31 cellular contexts compared by ENCODE assay signal in genomic region chr4:99485212-99485611, GRCh38. TPM values are rescaled to one million over a fixed set of nuclear protein-coding genes. Genes with fewer than 3 reads are reported as not detected.
DNase-seq lines count a peak whose midpoint lies in the region; ATAC-seq, FAIRE-seq and TF ChIP-seq lines count a peak whose summit lies in the region.
"Had no signal": no experiment of that assay in that cellular context is flagged by ENCODE, and none has a peak within 500 bp of the region (broad histone marks: within the 10 kb centered on the region; RNA-seq: fewer than 3 reads in every experiment).

No MANE protein-coding gene starts in this region.

- DNase-seq in HepG2 (ENCODE audit: low spot score) (no peak), right lobe of liver (no peak), K562 (ENCODE audit: extremely low read depth in 1 of 4, low spot score in 3 of 4) (no peak), osteoblast (ENCODE audit: insufficient read length, low spot score, missing footprints) (peak; percentile 21), NCI-H748 (lab: John Stamatoyannopoulos, UW; ENCODE audit: unreplicated experiment) (no peak)
- no peak for DNase-seq in activated naive CD4-positive, alpha-beta T cell treated with anti-CD3 and anti-CD28 coated beads, Interleukin-2, amount 10 ng/mL, durations not matched to agents 7 days and 5 days
- DNase-seq: ACHN; BE2C; C1 segment of cervical spinal cord; CD4-positive, alpha-beta memory T cell; CD4-positive, CD25-positive, alpha-beta regulatory T cell; CD8-positive, alpha-beta memory T cell; COR-L47; DMS 273 treated with DMSO at 0.1 percent for 48 hours; DMS153; DMS53; DMS79; DND-41; EL; GDM1 had no signal

- POLR2A ChIA-PET in HepG2 (lab: Yijun Ruan, JAX), result no interaction called here
- POLR2A ChIA-PET in K562 (lab: Yijun Ruan, JAX), result no interaction called here

- peaks cover 27% of the 10 kb centered on the region for H3K9me3 Mint-ChIP-seq in activated naive CD4-positive, alpha-beta T cell treated with anti-CD3 and anti-CD28 coated beads, Interleukin-2, amount 10 ng/mL, durations not matched to agents 7 days and 5 days

- BruUV-seq in HepG2 (replicated peaks; lab: Mats Ljungman, UMichigan) (no TSS peak), K562 (replicated peaks; lab: Mats Ljungman, UMichigan) (no TSS peak)

- TF ChIP-seq EP300 in HepG2 (IDR thresholded peaks at IDR 0.05; ENCODE audit: low read depth in 2 of 2, low read length in 2 of 2) (no peak), HepG2 (CRISPR knock-in tag; IDR thresholded peaks at IDR 0.05; ENCODE audit: borderline replicate concordance) (no peak), K562 (IDR thresholded peaks at IDR 0.05; ENCODE audit: low read length) (no peak)

- H2AFZ ChIP-seq in HepG2 (ENCODE audit: low read length), result no peak overlapping the region
- H2AFZ ChIP-seq in K562 (ENCODE audit: low read depth, low read length), result no peak overlapping the region
- no peak overlapping the region for H2AFZ ChIP-seq in osteoblast (ENCODE audit: low read length)

- H3K27me3 Mint-ChIP-seq in activated naive CD4-positive, alpha-beta T cell treated with anti-CD3 and anti-CD28 coated beads, Interleukin-2, amount 10 ng/mL, durations not matched to agents 7 days and 5 days, result no peaks in the 10 kb centered on the region

- H3K9me1 ChIP-seq in K562 (ENCODE audit: control insufficient read depth, insufficient read depth, low read length), result no peaks in the 10 kb centered on the region

- FAIRE-seq in HepG2 (lab: Jason Lieb, UNC) (no peak), K562 (lab: Jason Lieb, UNC) (no peak)
- FAIRE-seq: GM12878, GM12892, GM18507 had no signal

- no peak overlapping the region for H3K4me3 Mint-ChIP-seq in activated naive CD4-positive, alpha-beta T cell treated with anti-CD3 and anti-CD28 coated beads, Interleukin-2, amount 10 ng/mL, durations not matched to agents 7 days and 5 days
- H3K4me3 Mint-ChIP-seq: CD14-positive monocyte; CD4-positive, alpha-beta memory T cell; CD4-positive, CD25-positive, alpha-beta regulatory T cell; CD8-positive, alpha-beta memory T cell had no signal

- H3K36me3 Mint-ChIP-seq in activated naive CD4-positive, alpha-beta T cell treated with anti-CD3 and anti-CD28 coated beads, Interleukin-2, amount 10 ng/mL, durations not matched to agents 7 days and 5 days, result no peaks in the 10 kb centered on the region
- H3K36me3 Mint-ChIP-seq: CD14-positive monocyte; CD4-positive, CD25-positive, alpha-beta regulatory T cell had no signal

- H3K27ac ChIP-seq in HepG2 (ENCODE audit: extremely low read length, insufficient read depth, low read length) (no peak overlapping the region), right lobe of liver (no peak overlapping the region), K562 (ENCODE audit: extremely low read depth, low read depth, low read length) (no peak overlapping the region), osteoblast (ENCODE audit: low read depth, low read length) (no peak overlapping the region)
- H3K27ac ChIP-seq: 22Rv1, BLaER1 had no signal

- in situ Hi-C loops in HepG2 (cut with HindIII; ENCODE audit: extremely low pct_ligation_motif_present, low pct_unique_long_range_greater_than_20kb) (no loop called here), K562 (cut with MboI) (no loop called here)

- TF ChIP-seq CTCF in HepG2 (CRISPR knock-in tag; IDR thresholded peaks at IDR 0.05) (no peak), right lobe of liver (IDR thresholded peaks at IDR 0.05) (no peak), K562 (IDR thresholded peaks at IDR 0.05 in 2 of 3, conservative IDR thresholded peaks at IDR 0.05 in 1 of 3; ENCODE audit: insufficient read depth in 2 of 3, low read depth in 1 of 3, low read length in 3 of 3) (no peak), osteoblast (IDR thresholded peaks at IDR 0.05; ENCODE audit: extremely low read depth, low read depth, low read length) (no peak)

- no peaks in the 10 kb centered on the region; a peak in 2 of 5 replicates for H3K27me3 ChIP-seq in HepG2 (ENCODE audit: control insufficient read depth in 1 of 2, insufficient read depth in 2 of 2, low read length in 2 of 2)
- no peaks in the 10 kb centered on the region for H3K27me3 ChIP-seq in right lobe of liver
- no peaks in the 10 kb centered on the region for H3K27me3 ChIP-seq in K562 (ENCODE audit: control insufficient read depth in 2 of 2, insufficient read depth in 2 of 2, low read length in 2 of 2)
- H3K27me3 ChIP-seq in osteoblast (ENCODE audit: insufficient read depth, low read length), result no peaks in the 10 kb centered on the region
- H3K27me3 ChIP-seq: BE2C, BLaER1 had no signal

- H3K4me1 Mint-ChIP-seq in activated naive CD4-positive, alpha-beta T cell treated with anti-CD3 and anti-CD28 coated beads, Interleukin-2, amount 10 ng/mL, durations not matched to agents 7 days and 5 days, result no peaks in the 10 kb centered on the region
- H3K4me1 Mint-ChIP-seq: CD14-positive monocyte; CD4-positive, alpha-beta memory T cell; CD4-positive, CD25-positive, alpha-beta regulatory T cell; CD8-positive, alpha-beta memory T cell had no signal

- H4K20me1 ChIP-seq in HepG2 (ENCODE audit: insufficient read depth, low read length) (no peaks in the 10 kb centered on the region), K562 (replicated peaks; ENCODE audit: control insufficient read depth, insufficient read depth, low read length) (no peaks in the 10 kb centered on the region), osteoblast (ENCODE audit: insufficient read depth, low read length) (no peaks in the 10 kb centered on the region)
- H4K20me1 ChIP-seq: BLaER1 had no signal

- no peaks in the 10 kb centered on the region for H3K36me3 ChIP-seq in HepG2 (replicated peaks in 1 of 2; ENCODE audit: control insufficient read depth in 1 of 2, insufficient read depth in 2 of 2, low read length in 2 of 2)
- no peaks in the 10 kb centered on the region for H3K36me3 ChIP-seq in right lobe of liver
- H3K36me3 ChIP-seq in K562 (ENCODE audit: control insufficient read depth, insufficient read depth, low read length), result no peaks in the 10 kb centered on the region
- no peaks in the 10 kb centered on the region for H3K36me3 ChIP-seq in osteoblast (ENCODE audit: insufficient read depth, low read length)
- H3K36me3 ChIP-seq: BE2C, BLaER1 had no signal

- H3K4me2 ChIP-seq in HepG2 (ENCODE audit: low read depth, low read length) (no peak overlapping the region), K562 (ENCODE audit: insufficient read depth, low read length) (no peak overlapping the region), osteoblast (ENCODE audit: insufficient read depth, low read length) (no peak overlapping the region)
- H3K4me2 ChIP-seq: BLaER1 had no signal

- intact Hi-C loops in HepG2 (cut with micrococcal nuclease; ENCODE audit: unreplicated experiment) (no loop called here), right lobe of liver (cut with DNase I) (no loop called here), K562 (cut with micrococcal nuclease) (no loop called here)

- H3K9ac ChIP-seq in HepG2 (ENCODE audit: insufficient read depth, low read depth, low read length) (no peak overlapping the region), K562 (ENCODE audit: insufficient read depth in 1 of 2, low read depth in 2 of 2, low read length in 2 of 2) (no peak overlapping the region)
- H3K9ac ChIP-seq: BLaER1 had no signal

- no peaks in the 10 kb centered on the region for H3K79me2 ChIP-seq in HepG2 (ENCODE audit: insufficient read depth, low read length)
- H3K79me2 ChIP-seq in K562 (ENCODE audit: control insufficient read depth, insufficient read depth, low read length), result no peaks in the 10 kb centered on the region
- no peaks in the 10 kb centered on the region for H3K79me2 ChIP-seq in osteoblast (ENCODE audit: insufficient read depth, low read length)

- ATAC-seq in HepG2 (no peak), right lobe of liver (no peak), K562 (no peak)
- ATAC-seq: GM12878 had no signal

- no peaks in the 10 kb centered on the region for H3K4me1 ChIP-seq in HepG2 (ENCODE audit: insufficient read depth, low read length)
- H3K4me1 ChIP-seq in right lobe of liver, result no peaks in the 10 kb centered on the region
- H3K4me1 ChIP-seq in K562 (replicated peaks in 1 of 2; ENCODE audit: control insufficient read depth in 2 of 2, insufficient read depth in 2 of 2, low read length in 2 of 2), result no peaks in the 10 kb centered on the region
- no peaks in the 10 kb centered on the region for H3K4me1 ChIP-seq in osteoblast (ENCODE audit: insufficient read depth, low read length)
- H3K4me1 ChIP-seq: BE2C, BLaER1 had no signal

- no peak overlapping the region for H3K27ac Mint-ChIP-seq in activated naive CD4-positive, alpha-beta T cell treated with anti-CD3 and anti-CD28 coated beads, Interleukin-2, amount 10 ng/mL, durations not matched to agents 7 days and 5 days
- H3K27ac Mint-ChIP-seq: CD14-positive monocyte; CD4-positive, alpha-beta memory T cell; CD4-positive, CD25-positive, alpha-beta regulatory T cell; CD8-positive, alpha-beta memory T cell had no signal

- 0% methylated on average over 1 of the region's 1 CpG for WGBS in HepG2 (ENCODE audit: low lambda C conversion rate)
- 100% methylated on average over 1 of the region's 1 CpG for WGBS in right lobe of liver (ENCODE audit: insufficient coverage, low coverage, low lambda C conversion rate, missing lambda C conversion rate)
- WGBS in K562 (ENCODE audit: insufficient coverage, low coverage, missing lambda C conversion rate), result 0% methylated on average over 1 of the region's 1 CpG

- no peak overlapping the region for H3K4me3 ChIP-seq in HepG2 (replicated peaks in 1 of 3; ENCODE audit: insufficient read depth in 1 of 3, low read depth in 2 of 3, low read length in 3 of 3)
- no peak overlapping the region for H3K4me3 ChIP-seq in right lobe of liver
- no peak overlapping the region for H3K4me3 ChIP-seq in K562
- H3K4me3 ChIP-seq in osteoblast (ENCODE audit: insufficient read depth, low read length), result no peak overlapping the region
- H3K4me3 ChIP-seq: BLaER1, GM12878 had no signal

- H3K9me3 ChIP-seq in HepG2 (ENCODE audit: low read length), result peaks cover 25% of the 10 kb centered on the region
- peaks cover 0 to 4% (median 2%) of the 10 kb centered on the region in 4 donors for H3K9me3 ChIP-seq in right lobe of liver
- H3K9me3 ChIP-seq in K562 (replicated peaks; ENCODE audit: control insufficient read depth, insufficient read depth, low read depth, low read length), result no peaks in the 10 kb centered on the region
- H3K9me3 ChIP-seq in osteoblast (ENCODE audit: low read depth, low read length), result no peaks in the 10 kb centered on the region
- H3K9me3 ChIP-seq: BE2C had no signal

- CTCF ChIA-PET in HepG2 (lab: Yijun Ruan, JAX; ENCODE audit: low intra/inter-chr PET ratio, low total read pairs) (no interaction called here), K562 (lab: Yijun Ruan, JAX; ENCODE audit: low intra/inter-chr PET ratio) (no interaction called here)
- CTCF ChIA-PET in activated naive CD4-positive, alpha-beta T cell treated with anti-CD3 and anti-CD28 coated beads, Interleukin-2, amount 10 ng/mL, durations not matched to agents 7 days and 5 days (lab: Charles Lee), result no interaction called here

- no peak for TF ChIP-seq POLR2A in HepG2 (IDR thresholded peaks at IDR 0.05; ENCODE audit: insufficient read depth in 1 of 2, low read depth in 2 of 2, low read length in 2 of 2)
- no peak for TF ChIP-seq POLR2A in right lobe of liver (IDR thresholded peaks at IDR 0.05)
- no peak for TF ChIP-seq POLR2A in K562 (conservative IDR thresholded peaks at IDR 0.05)

- TF ChIP-seq RAD21 in HepG2 (CRISPR knock-in tag; IDR thresholded peaks at IDR 0.05) (no peak), K562 (CRISPR knock-in tag; conservative IDR thresholded peaks at IDR 0.05 in 1 of 2, IDR thresholded peaks at IDR 0.05 in 1 of 2) (no peak)

RNA-seq across cellular contexts. Expression of gene C4orf17, which starts 25.6 kb away (rescaled TPM):
- total RNA-seq in HepG2 (2016; rRNA removed; fragmentation: Illumina TruSeq; extraction: Trizol) (not detected in 2 replicates), right lobe of liver (not detected), K562 (2014; rRNA removed) (not detected in 2 replicates), K562 (2014; rRNA removed; fragmentation: Illumina TruSeq; extraction: Trizol) (not detected in 2 replicates), K562 (2015; rRNA removed; fragmentation: Illumina TruSeq; extraction: Trizol) (not detected in 2 replicates), K562 (2021) (not detected in 2 replicates), osteoblast (not detected in 2 replicates)
- not detected in 2 replicates for total RNA-seq in HepG2 (2016; cell fraction: cytosol; rRNA removed; fragmentation: Illumina TruSeq; extraction: Trizol; ENCODE audit: low read depth)
- not detected in 2 replicates for total RNA-seq in HepG2 (2016; cell fraction: insoluble cytoplasmic fraction; rRNA removed; fragmentation: Illumina TruSeq; extraction: Trizol)
- total RNA-seq in HepG2 (2016; cell fraction: membrane; rRNA removed; fragmentation: Illumina TruSeq; extraction: Trizol), result not detected in 2 replicates
- total RNA-seq in HepG2 (2016; cell fraction: nucleus; rRNA removed; fragmentation: Illumina TruSeq; extraction: Trizol), result not detected in 2 replicates
- polyA plus RNA-seq in HepG2 (2011; rRNA removed) (not detected in 2 replicates), K562 (2011; rRNA removed) (not detected in 2 replicates), K562 (2014; fragmentation: Illumina TruSeq; extraction: Trizol) (not detected in 2 replicates), K562 (2014; fragmentation: Nextera tagmentation; extraction: Ambion mirVana) (not detected), K562 (2014; rRNA removed) (not detected in 2 replicates)
- not detected in 2 replicates for polyA plus RNA-seq in HepG2 (2011; cell fraction: cytosol; rRNA removed)
- not detected in 2 replicates for polyA plus RNA-seq in HepG2 (2011; cell fraction: nucleus; rRNA removed)
- not detected in 2 replicates for polyA plus RNA-seq in HepG2 (2012)
- polyA plus RNA-seq in HepG2 (2016; cell fraction: cytosol; fragmentation: Illumina TruSeq; extraction: Trizol; ENCODE audit: low read depth), result not detected in 2 replicates
- polyA plus RNA-seq in HepG2 (2016; cell fraction: insoluble cytoplasmic fraction; fragmentation: Illumina TruSeq; extraction: Trizol; ENCODE audit: low read depth), result not detected in 2 replicates
- not detected in 2 replicates for polyA plus RNA-seq in HepG2 (2016; cell fraction: membrane; fragmentation: Illumina TruSeq; extraction: Trizol; ENCODE audit: low read depth)
- not detected in 2 replicates for polyA plus RNA-seq in HepG2 (2016; cell fraction: nucleus; fragmentation: Illumina TruSeq; extraction: Trizol; ENCODE audit: insufficient read depth, low read depth)
- not detected in 2 replicates for polyA minus RNA-seq in HepG2 (2011; rRNA and poly(A)+ RNA removed; ENCODE audit: low replicate concordance)
- not detected in 2 replicates for polyA minus RNA-seq in HepG2 (2011; cell fraction: cytosol; rRNA and poly(A)+ RNA removed)
- not detected in 2 replicates for polyA minus RNA-seq in HepG2 (2011; cell fraction: nucleus; rRNA and poly(A)+ RNA removed)
- total RNA-seq in K562 (2011; cell fraction: chromatin; rRNA removed; ENCODE audit: low replicate concordance), result not detected in 2 replicates
- not detected in 2 replicates for total RNA-seq in K562 (2011; cell fraction: nucleolus; rRNA removed)
- total RNA-seq in K562 (2011; cell fraction: nucleoplasm; rRNA removed), result not detected in 2 replicates
- not detected in 2 replicates for polyA plus RNA-seq in K562 (2011; cell fraction: cytosol; rRNA removed)
- not detected in 2 replicates for polyA plus RNA-seq in K562 (2011; cell fraction: nucleus; rRNA removed)
- not detected in 2 replicates for polyA plus RNA-seq in K562 (2012)
- not detected in 2 replicates for polyA minus RNA-seq in K562 (2011; rRNA and poly(A)+ RNA removed)
- polyA minus RNA-seq in K562 (2011; cell fraction: cytosol; rRNA and poly(A)+ RNA removed), result not detected in 2 replicates
- not detected in 2 replicates for polyA minus RNA-seq in K562 (2011; cell fraction: nucleus; rRNA and poly(A)+ RNA removed)
- total RNA-seq: A172; A673; CD4-positive, alpha-beta memory T cell; CD4-positive, CD25-positive, alpha-beta regulatory T cell; CD8-positive, alpha-beta memory T cell; Daoy; G401; GM12878 had no signal
- polyA plus RNA-seq: AG04450; CD14-positive monocyte; CD4-positive, alpha-beta memory T cell; CD4-positive, CD25-positive, alpha-beta regulatory T cell; CD8-positive, alpha-beta memory T cell; GM12878 had no signal

RNA-seq across cellular contexts. Expression of gene ADH7, which starts 50.1 kb away (rescaled TPM):
- total RNA-seq in HepG2 (2016; rRNA removed; fragmentation: Illumina TruSeq; extraction: Trizol), result not detected in 2 replicates
- not detected in 2 replicates for total RNA-seq in HepG2 (2016; cell fraction: cytosol; rRNA removed; fragmentation: Illumina TruSeq; extraction: Trizol; ENCODE audit: low read depth)
- total RNA-seq in HepG2 (2016; cell fraction: insoluble cytoplasmic fraction; rRNA removed; fragmentation: Illumina TruSeq; extraction: Trizol), result not detected in 2 replicates
- not detected in 2 replicates for total RNA-seq in HepG2 (2016; cell fraction: membrane; rRNA removed; fragmentation: Illumina TruSeq; extraction: Trizol)
- total RNA-seq in HepG2 (2016; cell fraction: nucleus; rRNA removed; fragmentation: Illumina TruSeq; extraction: Trizol), result not detected in 2 replicates
- not detected in 2 replicates for polyA plus RNA-seq in HepG2 (2011; rRNA removed)
- not detected in 2 replicates for polyA plus RNA-seq in HepG2 (2011; cell fraction: cytosol; rRNA removed)
- not detected in 2 replicates for polyA plus RNA-seq in HepG2 (2011; cell fraction: nucleus; rRNA removed)
- polyA plus RNA-seq in HepG2 (2012), result not detected in 2 replicates
- polyA plus RNA-seq in HepG2 (2016; cell fraction: cytosol; fragmentation: Illumina TruSeq; extraction: Trizol; ENCODE audit: low read depth), result not detected in 2 replicates
- polyA plus RNA-seq in HepG2 (2016; cell fraction: insoluble cytoplasmic fraction; fragmentation: Illumina TruSeq; extraction: Trizol; ENCODE audit: low read depth), result not detected in 2 replicates
- polyA plus RNA-seq in HepG2 (2016; cell fraction: membrane; fragmentation: Illumina TruSeq; extraction: Trizol; ENCODE audit: low read depth), result not detected in 2 replicates
- polyA plus RNA-seq in HepG2 (2016; cell fraction: nucleus; fragmentation: Illumina TruSeq; extraction: Trizol; ENCODE audit: insufficient read depth, low read depth), result not detected in 2 replicates
- not detected in 2 replicates for polyA minus RNA-seq in HepG2 (2011; rRNA and poly(A)+ RNA removed; ENCODE audit: low replicate concordance)
- polyA minus RNA-seq in HepG2 (2011; cell fraction: cytosol; rRNA and poly(A)+ RNA removed), result not detected in 2 replicates
- polyA minus RNA-seq in HepG2 (2011; cell fraction: nucleus; rRNA and poly(A)+ RNA removed), result not detected in 2 replicates
- under 1 TPM in 1 of 6 experiments, not detected in 5; 0.42 TPM for total RNA-seq in right lobe of liver
- total RNA-seq in K562 (2011; cell fraction: chromatin; rRNA removed; ENCODE audit: low replicate concordance), result not detected in 2 replicates
- not detected in 2 replicates for total RNA-seq in K562 (2011; cell fraction: nucleolus; rRNA removed)
- total RNA-seq in K562 (2011; cell fraction: nucleoplasm; rRNA removed), result not detected in 2 replicates
- not detected in 2 replicates for total RNA-seq in K562 (2014; rRNA removed)
- not detected in 2 replicates for total RNA-seq in K562 (2014; rRNA removed; fragmentation: Illumina TruSeq; extraction: Trizol)
- total RNA-seq in K562 (2015; rRNA removed; fragmentation: Illumina TruSeq; extraction: Trizol), result not detected in 2 replicates
- not detected in 2 replicates for total RNA-seq in K562 (2021)
- not detected in 2 replicates for polyA plus RNA-seq in K562 (2011; rRNA removed)
- not detected in 2 replicates for polyA plus RNA-seq in K562 (2011; cell fraction: cytosol; rRNA removed)
- not detected in 2 replicates for polyA plus RNA-seq in K562 (2011; cell fraction: nucleus; rRNA removed)
- not detected in 2 replicates for polyA plus RNA-seq in K562 (2012)
- polyA plus RNA-seq in K562 (2014; fragmentation: Illumina TruSeq; extraction: Trizol), result not detected in 2 replicates
- not detected for polyA plus RNA-seq in K562 (2014; fragmentation: Nextera tagmentation; extraction: Ambion mirVana)
- not detected in 2 replicates for polyA plus RNA-seq in K562 (2014; rRNA removed)
- not detected in 2 replicates for polyA minus RNA-seq in K562 (2011; rRNA and poly(A)+ RNA removed)
- not detected in 2 replicates for polyA minus RNA-seq in K562 (2011; cell fraction: cytosol; rRNA and poly(A)+ RNA removed)
- polyA minus RNA-seq in K562 (2011; cell fraction: nucleus; rRNA and poly(A)+ RNA removed), result not detected in 2 replicates
- not detected in 2 replicates for total RNA-seq in osteoblast
- total RNA-seq: A172; A673; CD4-positive, alpha-beta memory T cell; CD4-positive, CD25-positive, alpha-beta regulatory T cell; CD8-positive, alpha-beta memory T cell; Daoy; G401; GM12878 had no signal
- polyA plus RNA-seq: AG04450; CD14-positive monocyte; CD4-positive, alpha-beta memory T cell; CD4-positive, CD25-positive, alpha-beta regulatory T cell; CD8-positive, alpha-beta memory T cell; GM12878 had no signal

Comparison
In these comparisons a context has a peak if more than half of its experiments do, and no peak if none do; other contexts are left out.
1. Of the 241 proteins assayed by ChIP-seq in both HepG2 and K562: peak only in HepG2: MAFF and MAFK; only in K562: none; in both: none; in neither: 239.